26 cellular contexts compared by ENCODE assay signal in the genomic region with DNA sequence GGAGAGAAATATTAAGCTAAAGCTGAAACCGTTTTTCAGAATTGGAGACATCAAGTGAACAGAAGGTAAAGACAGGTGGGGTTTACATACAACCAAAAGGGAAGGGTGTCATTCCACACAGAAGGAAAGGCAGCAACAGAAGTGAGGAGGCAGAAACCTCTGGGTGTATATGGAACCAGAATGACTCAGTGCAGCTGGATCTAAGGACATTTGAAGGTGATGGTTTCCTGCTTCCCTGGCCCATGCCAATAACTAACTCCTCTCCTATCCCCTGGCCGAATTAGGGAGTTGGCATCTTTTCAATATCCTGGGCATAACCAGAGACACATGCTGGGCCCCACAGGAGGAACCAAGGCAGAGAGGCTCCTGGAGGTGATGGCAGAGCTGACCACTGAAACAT. TPM values are rescaled to one million over a fixed set of nuclear protein-coding genes. Genes with fewer than 3 reads are reported as not detected.
DNase-seq lines count a peak whose midpoint lies in the region; ATAC-seq, FAIRE-seq and TF ChIP-seq lines count a peak whose summit lies in the region.
"Had no signal": no experiment of that assay in that cellular context is flagged by ENCODE, and none has a peak within 500 bp of the region (broad histone marks: within the 10 kb centered on the region; RNA-seq: fewer than 3 reads in every experiment).

No MANE protein-coding gene starts in this region.

- H3K9ac ChIP-seq in astrocyte (ENCODE audit: low read length) = no peak overlapping the region
- H3K9ac ChIP-seq: BLaER1 had no signal

- H3K4me2 ChIP-seq in astrocyte (ENCODE audit: low read length) (no peak overlapping the region), PC-9 (no peak overlapping the region)
- H3K4me2 ChIP-seq: A549, BLaER1 had no signal

- H3F3A ChIP-seq in PC-9 (ENCODE audit: insufficient read depth, low read depth) = no peaks in the 10 kb centered on the region

- H2AFZ ChIP-seq in astrocyte (ENCODE audit: low read depth, low read length) (no peak overlapping the region), PC-9 (no peak overlapping the region)

- POLR2A ChIA-PET in CD8-positive, alpha-beta T cell (lab: Charles Lee) = no interaction called here
- POLR2A ChIA-PET in MCF 10A (lab: Yijun Ruan, JAX) = no interaction called here
- POLR2A ChIA-PET in PC-9 (lab: Charles Lee; ENCODE audit: unreplicated experiment) = interaction anchor here (0.5 to 0.7 kb wide), 3 partner anchors 226 to 894 kb away, joined by 9 to 24 read pairs (median 20); no protein-coding TSS in a partner anchor

- no peaks in the 10 kb centered on the region for H3K27me3 ChIP-seq in CD8-positive, alpha-beta T cell (ENCODE audit: insufficient read depth, low read length)
- H3K27me3 ChIP-seq in astrocyte (ENCODE audit: insufficient read depth, low read length) = no peaks in the 10 kb centered on the region
- no peaks in the 10 kb centered on the region for H3K27me3 ChIP-seq in PC-9 (ENCODE audit: insufficient read depth, low read depth)
- H3K27me3 ChIP-seq: BLaER1, body of pancreas, colonic mucosa, MG63 had no signal

- H3K4me3 Mint-ChIP-seq in T-helper 2 cell treated with Interferon-gamma antibody and Interleukin-4, amounts not matched to agents 5 μg/mL and 100 μg/mL, for 36 hours = no peak overlapping the region
- no peak overlapping the region for H3K4me3 Mint-ChIP-seq in CD8-positive, alpha-beta T cell
- no peak overlapping the region for H3K4me3 Mint-ChIP-seq in astrocyte (ENCODE audit: unreplicated experiment)
- no peak overlapping the region for H3K4me3 Mint-ChIP-seq in nephron progenitor cell
- no peak overlapping the region for H3K4me3 Mint-ChIP-seq in MCF 10A (ENCODE audit: unreplicated experiment)

- no peak for TF ChIP-seq CTCF in CD8-positive, alpha-beta T cell (IDR thresholded peaks at IDR 0.05)
- TF ChIP-seq CTCF in astrocyte (IDR thresholded peaks at IDR 0.05; ENCODE audit: insufficient read depth, low read depth, low read length) = no peak
- TF ChIP-seq CTCF in nephron progenitor cell (IDR thresholded peaks at IDR 0.05) = no peak
- no peak for TF ChIP-seq CTCF in MCF 10A (IDR thresholded peaks at IDR 0.05; ENCODE audit: unreplicated experiment)
- no peak for TF ChIP-seq CTCF in PC-9 (conservative IDR thresholded peaks at IDR 0.05)

- no peak for ATAC-seq in CD8-positive, alpha-beta T cell
- ATAC-seq: activated naive CD4-positive, alpha-beta T cell treated with anti-CD3 and anti-CD28 coated beads, Interleukin-2, amount 50 U/mL, for 72 hours; body of pancreas had no signal

- H3K9me3 ChIP-seq in CD8-positive, alpha-beta T cell (ENCODE audit: low read length) = no peaks in the 10 kb centered on the region
- H3K9me3 ChIP-seq in astrocyte (ENCODE audit: insufficient read depth, low read depth, low read length) = no peaks in the 10 kb centered on the region
- no peaks in the 10 kb centered on the region for H3K9me3 ChIP-seq in PC-9 (ENCODE audit: insufficient read depth, low read depth)
- H3K9me3 ChIP-seq: A549, BLaER1, body of pancreas, colonic mucosa, MG63 had no signal

- H3K36me3 Mint-ChIP-seq in T-helper 2 cell treated with Interferon-gamma antibody and Interleukin-4, amounts not matched to agents 5 μg/mL and 100 μg/mL, for 36 hours (ENCODE audit: low read depth) = peaks cover 1% of the 10 kb centered on the region
- peaks cover 22% of the 10 kb centered on the region for H3K36me3 Mint-ChIP-seq in CD8-positive, alpha-beta T cell
- H3K36me3 Mint-ChIP-seq in astrocyte (ENCODE audit: low read depth, unreplicated experiment) (peaks cover 13% of the 10 kb centered on the region), nephron progenitor cell (ENCODE audit: low read depth) (peaks cover 38% of the 10 kb centered on the region), MCF 10A (ENCODE audit: insufficient read depth, unreplicated experiment) (peaks cover 7% of the 10 kb centered on the region)

- H3K27ac Mint-ChIP-seq in T-helper 2 cell treated with Interferon-gamma antibody and Interleukin-4, amounts not matched to agents 5 μg/mL and 100 μg/mL, for 36 hours = peak overlapping the region; percentile 13
- H3K27ac Mint-ChIP-seq in CD8-positive, alpha-beta T cell = peak overlapping the region; percentile 52
- H3K27ac Mint-ChIP-seq in astrocyte (ENCODE audit: unreplicated experiment) (peak overlapping the region; percentile 9), nephron progenitor cell (peak overlapping the region; percentile 7), MCF 10A (ENCODE audit: low read depth, unreplicated experiment) (no peak overlapping the region)

- no peak overlapping the region for H3K4me3 ChIP-seq in CD8-positive, alpha-beta T cell (ENCODE audit: low read depth, low read length)
- H3K4me3 ChIP-seq in astrocyte (ENCODE audit: insufficient read depth, low read depth, low read length) = no peak overlapping the region
- no peak overlapping the region for H3K4me3 ChIP-seq in PC-9
- H3K4me3 ChIP-seq: A549, BLaER1, body of pancreas, colonic mucosa, MG63 had no signal

- no peak overlapping the region for H3K27ac ChIP-seq in CD8-positive, alpha-beta T cell (ENCODE audit: low read depth, low read length)
- H3K27ac ChIP-seq in astrocyte (ENCODE audit: low read depth, low read length) (no peak overlapping the region), PC-9 (no peak overlapping the region)
- H3K27ac ChIP-seq: A549, BLaER1, body of pancreas, colonic mucosa, VCaP had no signal

- no peaks in the 10 kb centered on the region for H3K27me3 Mint-ChIP-seq in T-helper 2 cell treated with Interferon-gamma antibody and Interleukin-4, amounts not matched to agents 5 μg/mL and 100 μg/mL, for 36 hours (ENCODE audit: low read depth)
- H3K27me3 Mint-ChIP-seq in CD8-positive, alpha-beta T cell (ENCODE audit: low read depth) = no peaks in the 10 kb centered on the region
- H3K27me3 Mint-ChIP-seq in astrocyte (ENCODE audit: low read depth, unreplicated experiment) (no peaks in the 10 kb centered on the region), nephron progenitor cell (ENCODE audit: low read depth, poor library complexity) (no peaks in the 10 kb centered on the region), MCF 10A (ENCODE audit: insufficient read depth, unreplicated experiment) (no peaks in the 10 kb centered on the region)

- H3K36me3 ChIP-seq in CD8-positive, alpha-beta T cell (ENCODE audit: insufficient read depth, low read length) = no peaks in the 10 kb centered on the region
- H3K36me3 ChIP-seq in astrocyte (ENCODE audit: insufficient read depth, low read length) (peaks cover 2% of the 10 kb centered on the region), PC-9 (ENCODE audit: low read depth) (no peaks in the 10 kb centered on the region)
- H3K36me3 ChIP-seq: colonic mucosa had no signal

- H4K20me1 ChIP-seq in astrocyte (ENCODE audit: insufficient read depth, low read length) (peaks cover 61% of the 10 kb centered on the region), PC-9 (ENCODE audit: insufficient read depth) (peaks cover 7% of the 10 kb centered on the region)

- CTCF ChIA-PET in CD8-positive, alpha-beta T cell (lab: Charles Lee) = interaction anchor here (0.6 to 2.5 kb wide), 5 partner anchors 9 to 948 kb away, joined by 3 to 15 read pairs (median 3); no protein-coding TSS in a partner anchor
- CTCF ChIA-PET in MCF 10A (lab: Yijun Ruan, JAX) = interaction anchor here (0.6 to 1.3 kb wide), 4 partner anchors 19 to 79 kb away, joined by 3 to 4 read pairs (median 4); no protein-coding TSS in a partner anchor
- CTCF ChIA-PET in PC-9 (lab: Charles Lee) = no interaction called here

- H3K4me1 Mint-ChIP-seq in T-helper 2 cell treated with Interferon-gamma antibody and Interleukin-4, amounts not matched to agents 5 μg/mL and 100 μg/mL, for 36 hours (ENCODE audit: low read depth) = peaks cover 13% of the 10 kb centered on the region
- peaks cover 38% of the 10 kb centered on the region for H3K4me1 Mint-ChIP-seq in CD8-positive, alpha-beta T cell (ENCODE audit: low read depth)
- peaks cover 28% of the 10 kb centered on the region for H3K4me1 Mint-ChIP-seq in astrocyte (ENCODE audit: low read depth, unreplicated experiment)
- H3K4me1 Mint-ChIP-seq in nephron progenitor cell = peaks cover 15% of the 10 kb centered on the region
- H3K4me1 Mint-ChIP-seq in MCF 10A (ENCODE audit: insufficient read depth, unreplicated experiment) = peaks cover 7% of the 10 kb centered on the region

- H3K79me2 ChIP-seq in astrocyte (ENCODE audit: insufficient read depth, low read length) = peaks cover 58% of the 10 kb centered on the region
- H3K79me2 ChIP-seq in PC-9 (ENCODE audit: low read depth) = peaks cover 8% of the 10 kb centered on the region; the same call in 1 of the 2 replicates

- peaks cover 14% of the 10 kb centered on the region for H3K4me1 ChIP-seq in CD8-positive, alpha-beta T cell (ENCODE audit: insufficient read depth, low read length)
- H3K4me1 ChIP-seq in astrocyte (ENCODE audit: insufficient read depth, low read length) (peaks cover 7% of the 10 kb centered on the region), PC-9 (replicated peaks; ENCODE audit: insufficient read depth) (no peaks in the 10 kb centered on the region; the same call in 1 of the 2 replicates)
- H3K4me1 ChIP-seq: A549, body of pancreas, colonic mucosa had no signal

- BruUV-seq in MCF 10A (replicated peaks; lab: Mats Ljungman, UMichigan) = no TSS peak
- BruUV-seq in PC-9 (replicated peaks; lab: Mats Ljungman, UMichigan) = no TSS peak

- H3K9me3 Mint-ChIP-seq in T-helper 2 cell treated with Interferon-gamma antibody and Interleukin-4, amounts not matched to agents 5 μg/mL and 100 μg/mL, for 36 hours = no peaks in the 10 kb centered on the region
- no peaks in the 10 kb centered on the region for H3K9me3 Mint-ChIP-seq in CD8-positive, alpha-beta T cell
- H3K9me3 Mint-ChIP-seq in astrocyte (ENCODE audit: unreplicated experiment) (no peaks in the 10 kb centered on the region), nephron progenitor cell (no peaks in the 10 kb centered on the region), MCF 10A (ENCODE audit: unreplicated experiment) (no peaks in the 10 kb centered on the region)
- H3K9me3 Mint-ChIP-seq: activated naive CD4-positive, alpha-beta T cell treated with anti-CD3 and anti-CD28 coated beads, Interleukin-2, amount 50 U/mL, for 72 hours had no signal

- H3K9me2 ChIP-seq in PC-9 (ENCODE audit: insufficient read depth) = no peaks in the 10 kb centered on the region

- intact Hi-C loops in CD8-positive, alpha-beta T cell (cut with DNase I, micrococcal nuclease) = loop anchor here in 1 of 2 experiments (10.0 kb wide), 1 partner anchor 455 kb away; a partner anchor contains a TSS
- intact Hi-C loops in MCF 10A (cut with micrococcal nuclease) (no loop called here), PC-9 (cut with micrococcal nuclease; ENCODE audit: unreplicated experiment) (no loop called here)

- DNase-seq in T-helper 2 cell treated with Interferon-gamma antibody and Interleukin-4, amounts not matched to agents 5 μg/mL and 100 μg/mL, for 36 hours (ENCODE audit: low spot score) = no peak
- DNase-seq in T-helper 2 cell (no peak), astrocyte (ENCODE audit: low read depth) (no peak), nephron progenitor cell (no peak), MCF 10A (ENCODE audit: unreplicated experiment) (no peak), HK-2 (ENCODE audit: unreplicated experiment) (no peak), PC-9 (no peak)
- no peak for DNase-seq in CD8-positive, alpha-beta T cell
- DNase-seq: activated CD4-positive, alpha-beta T cell treated with anti-CD3 and anti-CD28 coated beads, Interleukin-2, amount 50 U/mL, for 48 hours; activated T-cell treated with anti-CD3 and anti-CD28 coated beads for 4 hours; body of pancreas; colonic mucosa; IMR-90; MG63; midbrain; NCI-H1436; NCI-H526; retina; stimulated activated CD8-positive, alpha-beta memory T cell treated with anti-CD3 and anti-CD28 coated beads, Interleukin-4, amount 100 ng/mL, for 48 hours; substantia nigra had no signal

- no peak for FAIRE-seq in astrocyte (lab: Jason Lieb, UNC)
- FAIRE-seq: A549, endometrium, urothelium cell line had no signal

RNA-seq across cellular contexts. Expression of a gene that starts 8.4 kb away (rescaled TPM):
- total RNA-seq in CD8-positive, alpha-beta T cell = 10 to 100 TPM; 10.6 to 10.7 TPM
- 59.5 and 60.4 TPM in 2 replicates for total RNA-seq in astrocyte
- total RNA-seq in MCF 10A (2022) = 19.9 and 23.1 TPM in 2 replicates
- 20.5 and 20.9 TPM in 2 replicates for total RNA-seq in PC-9 (2021)

RNA-seq across cellular contexts. Expression of a gene that starts 23.1 kb away (rescaled TPM):
- total RNA-seq in CD8-positive, alpha-beta T cell = 1 to 10 TPM; 4.2 to 5.9 TPM
- total RNA-seq in astrocyte (3.1 and 3.7 TPM in 2 replicates), MCF 10A (2022) (6.2 and 8.2 TPM in 2 replicates), PC-9 (2021) (2.5 and 4.7 TPM in 2 replicates)
